8 cellular contexts compared by ENCODE assay signal in genomic region chr1:18462517-18462916, GRCh38. TPM values are rescaled to one million over a fixed set of nuclear protein-coding genes. Genes with fewer than 3 reads are reported as not detected.
"Had no signal": no experiment of that assay in that cellular context is flagged by ENCODE, and none has a peak within 500 bp of the region (broad histone marks: within the 10 kb centered on the region; RNA-seq: fewer than 3 reads in every experiment).

No MANE protein-coding gene starts in this region.

RNA-seq across cellular contexts. Expression of gene KLHDC7A, which starts 18.2 kb away (rescaled TPM):
- total RNA-seq: left ventricle myocardium inferior, left ventricle myocardium superior, lung microvascular endothelial cell, mononuclear cell, myocyte had no signal
- polyA plus RNA-seq: immature natural killer cell, keratinocyte, mammary epithelial cell had no signal
